24 cellular contexts compared by ENCODE assay signal in the genomic region with DNA sequence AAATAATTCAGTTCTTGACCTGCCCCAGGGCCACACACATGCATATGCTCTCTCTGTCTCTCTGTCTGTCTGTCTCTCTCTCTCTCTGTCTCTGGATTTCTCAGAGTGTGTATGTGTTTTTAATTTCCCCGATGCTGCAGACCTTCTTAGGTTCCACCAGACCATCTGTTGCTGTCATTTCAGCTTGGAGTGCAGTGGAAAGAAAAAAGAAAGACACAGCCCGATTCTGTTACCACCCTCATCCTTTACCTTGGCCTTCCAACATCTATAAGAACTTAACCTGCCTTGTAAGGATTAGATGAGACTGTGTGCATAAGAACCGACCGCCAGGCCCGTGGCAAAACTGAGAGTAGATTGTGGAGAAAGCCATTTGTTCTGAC. TPM values are rescaled to one million over a fixed set of nuclear protein-coding genes. Genes with fewer than 3 reads are reported as not detected.
DNase-seq lines count a peak whose midpoint lies in the region; ATAC-seq and TF ChIP-seq lines count a peak whose summit lies in the region.
"Had no signal": no experiment of that assay in that cellular context is flagged by ENCODE, and none has a peak within 500 bp of the region (broad histone marks: within the 10 kb centered on the region; RNA-seq: fewer than 3 reads in every experiment).

No MANE protein-coding gene starts in this region.

- H4K91ac ChIP-seq in mesenchymal stem cell (ENCODE audit: low read length): no peak overlapping the region

- no peaks in the 10 kb centered on the region for H3K79me1 ChIP-seq in mesenchymal stem cell (replicated peaks; ENCODE audit: low read length, poor library complexity, severe bottlenecking)

- WGBS in SK-N-SH (ENCODE audit: low lambda C conversion rate): 81% methylated on average over 5 of the region's 5 CpGs
- 100% methylated on average over 2 of the region's 5 CpGs for WGBS in mesenchymal stem cell

- H2AFZ ChIP-seq in SK-N-SH (ENCODE audit: low read depth): no peak overlapping the region
- H2AFZ ChIP-seq in mesenchymal stem cell (ENCODE audit: low read depth, low read length): no peak overlapping the region

- TF ChIP-seq CTCF in SK-N-SH (IDR thresholded peaks at IDR 0.05) (no peak), RWPE1 (conservative IDR thresholded peaks at IDR 0.05; ENCODE audit: low read depth) (no peak)

- H3K9me2 ChIP-seq in SK-N-SH: no peaks in the 10 kb centered on the region

- H2AK5ac ChIP-seq in mesenchymal stem cell (ENCODE audit: low read length, severe bottlenecking): no peak overlapping the region

- peak overlapping the region in 1 of 2 experiments; percentile 24 for H3K18ac ChIP-seq in mesenchymal stem cell (ENCODE audit: low read depth in 1 of 2, low read length in 2 of 2)

- H4K8ac ChIP-seq in mesenchymal stem cell (ENCODE audit: low read length): no peak overlapping the region

- no peak overlapping the region for H3K4me3 ChIP-seq in SK-N-SH (ENCODE audit: low read depth in 2 of 2, low read length in 1 of 2)
- no peak overlapping the region for H3K4me3 ChIP-seq in mesenchymal stem cell (ENCODE audit: insufficient read depth in 1 of 2, low read depth in 1 of 2, low read length in 2 of 2)
- no peak overlapping the region for H3K4me3 ChIP-seq in stomach smooth muscle (ENCODE audit: low read length in 2 of 2)
- H3K4me3 ChIP-seq: colonic mucosa, gastroesophageal sphincter, sigmoid colon, stomach had no signal

- H3K36me3 ChIP-seq in SK-N-SH (replicated peaks in 1 of 2; ENCODE audit: control insufficient read depth in 1 of 2, insufficient read depth in 2 of 2, low read length in 1 of 2) (no peaks in the 10 kb centered on the region), mesenchymal stem cell (ENCODE audit: control insufficient read depth in 1 of 2, insufficient read depth in 2 of 2, low read depth in 1 of 2, low read length in 2 of 2) (no peaks in the 10 kb centered on the region), stomach smooth muscle (ENCODE audit: control insufficient read depth in 2 of 2, insufficient read depth in 2 of 2, low read length in 2 of 2) (no peaks in the 10 kb centered on the region)
- H3K36me3 ChIP-seq: colonic mucosa, gastroesophageal sphincter, sigmoid colon, stomach had no signal

- TF ChIP-seq EP300 in SK-N-SH (IDR thresholded peaks at IDR 0.05; ENCODE audit: borderline replicate concordance in 1 of 2, low read depth in 1 of 2, low read length in 1 of 2): no peak

- H3K27ac ChIP-seq in SK-N-SH (ENCODE audit: low read depth in 2 of 2, low read length in 1 of 2) (peak overlapping the region; percentile 43 to 56), RWPE1 (peak overlapping the region; percentile 52), mesenchymal stem cell (ENCODE audit: low read length, poor library complexity, severe bottlenecking) (no peak overlapping the region), stomach smooth muscle (ENCODE audit: low read length) (peak overlapping the region; percentile 41)
- H3K27ac ChIP-seq: 22Rv1, colonic mucosa, sigmoid colon had no signal

- no peak for TF ChIP-seq RAD21 in SK-N-SH (IDR thresholded peaks at IDR 0.05; ENCODE audit: low read length)

- CTCF ChIA-PET in SK-N-SH (lab: Yijun Ruan, JAX): interaction anchor here (0.6 kb wide), 1 partner anchor 10 kb away, joined by 3 read pairs; no protein-coding TSS in a partner anchor
- CTCF ChIA-PET in RWPE1 (lab: Yijun Ruan, JAX): interaction anchor here (0.6 kb wide), 1 partner anchor 196 kb away, joined by 3 read pairs; no protein-coding TSS in a partner anchor

- H3K79me2 ChIP-seq in SK-N-SH (ENCODE audit: insufficient read depth): no peaks in the 10 kb centered on the region

- H4K20me1 ChIP-seq in SK-N-SH (ENCODE audit: insufficient read depth): no peaks in the 10 kb centered on the region

- peak overlapping the region in 1 of 2 experiments; percentile 72 for H2BK12ac ChIP-seq in mesenchymal stem cell (ENCODE audit: low read length in 2 of 2)

- H2BK120ac ChIP-seq in mesenchymal stem cell (ENCODE audit: low read depth, low read length): no peak overlapping the region

- H3K9me3 ChIP-seq in SK-N-SH: no peaks in the 10 kb centered on the region
- no peaks in the 10 kb centered on the region for H3K9me3 ChIP-seq in mesenchymal stem cell (ENCODE audit: control insufficient read depth, low read length)
- H3K9me3 ChIP-seq in stomach smooth muscle (ENCODE audit: control insufficient read depth in 2 of 2, low read length in 2 of 2): no peaks in the 10 kb centered on the region
- H3K9me3 ChIP-seq: colonic mucosa, gastroesophageal sphincter, sigmoid colon, stomach had no signal

- H3F3A ChIP-seq in SK-N-SH (replicated peaks; ENCODE audit: insufficient read depth): peaks cover 12% of the 10 kb centered on the region

- H3K4me2 ChIP-seq in SK-N-SH: peak overlapping the region; percentile 6; the same call in 1 of the 2 replicates
- H3K4me2 ChIP-seq in mesenchymal stem cell (ENCODE audit: low read length, poor library complexity, severe bottlenecking): no peak overlapping the region

- H3K23ac ChIP-seq in mesenchymal stem cell (ENCODE audit: low read length in 2 of 2): no peak overlapping the region

- no peak for DNase-seq in SK-N-SH
- no peak for DNase-seq in RWPE1 (ENCODE audit: low spot score)
- DNase-seq in mesenchymal stem cell: peak; percentile 12
- no peak for DNase-seq in inferior parietal cortex (ENCODE audit: extremely low spot score)
- no peak for DNase-seq in kidney tubule cell (ENCODE audit: low spot score)
- DNase-seq: activated CD4-positive, alpha-beta T cell treated with anti-CD3 and anti-CD28 coated beads for 1 hour; activated naive CD4-positive, alpha-beta T cell treated with Interleukin-2 at 50 U/mL for 16 hours; activated T-cell treated with anti-CD3 and anti-CD28 coated beads, Interleukin-2, amount 50 U/mL, for 48 hours; CD4-positive, alpha-beta memory T cell; colonic mucosa; effector memory CD4-positive, alpha-beta T cell; Karpas-422; NCI-H187; NCI-H748 treated with DMSO at 0.1 percent for 48 hours; SHP77 treated with DMSO at 0.1 percent for 48 hours; sigmoid colon; stimulated activated CD8-positive, alpha-beta memory T cell treated with anti-CD3 and anti-CD28 coated beads, Interleukin-4, amount 100 ng/mL, for 48 hours; stomach; T-helper 1 cell had no signal

- no peak overlapping the region for H3K4ac ChIP-seq in mesenchymal stem cell (ENCODE audit: low read depth in 1 of 2, low read length in 2 of 2)

- H3K27me3 ChIP-seq in SK-N-SH (ENCODE audit: insufficient read depth) (no peaks in the 10 kb centered on the region), mesenchymal stem cell (ENCODE audit: control insufficient read depth in 1 of 2, insufficient read depth in 1 of 2, low read length in 2 of 2) (peaks cover 0 to 25% of the 10 kb centered on the region in 2 experiments), stomach smooth muscle (ENCODE audit: control insufficient read depth in 1 of 2, insufficient read depth in 2 of 2, low read length in 2 of 2) (no peaks in the 10 kb centered on the region)
- H3K27me3 ChIP-seq: colonic mucosa, gastroesophageal sphincter, sigmoid colon had no signal

- ATAC-seq in SK-N-SH treated with all-trans-retinoic acid at 6 μM for 48 hours (no peak), GM21390 (IDR thresholded peaks at IDR 0.05; ENCODE audit: unreplicated experiment) (no peak)

- POLR2A ChIA-PET in SK-N-SH (lab: Yijun Ruan, JAX) (no interaction called here), RWPE1 (lab: Yijun Ruan, JAX; ENCODE audit: low non-redundant PET) (no interaction called here)

- H2BK15ac ChIP-seq in mesenchymal stem cell (ENCODE audit: low read depth, poor library complexity, severe bottlenecking): no peak overlapping the region

- H3K14ac ChIP-seq in mesenchymal stem cell (ENCODE audit: low read length in 2 of 2): no peak overlapping the region

- H3K4me1 ChIP-seq in SK-N-SH (ENCODE audit: control insufficient read depth in 1 of 2, insufficient read depth in 2 of 2, low read depth in 1 of 2, low read length in 1 of 2) (peaks cover 11 to 12% of the 10 kb centered on the region in 2 experiments; a peak in 2 of 4 replicates), mesenchymal stem cell (ENCODE audit: control insufficient read depth, insufficient read depth, low read depth, low read length) (peaks cover 8% of the 10 kb centered on the region), stomach smooth muscle (ENCODE audit: control insufficient read depth, insufficient read depth, low read length) (peaks cover 7% of the 10 kb centered on the region)

- no peak overlapping the region for H2BK5ac ChIP-seq in mesenchymal stem cell (ENCODE audit: low read depth, low read length, poor library complexity, severe bottlenecking)

- H3K9ac ChIP-seq in SK-N-SH (no peak overlapping the region), mesenchymal stem cell (ENCODE audit: low read length) (no peak overlapping the region), stomach smooth muscle (ENCODE audit: low read length in 2 of 2) (no peak overlapping the region)

TF ChIP-seq in SK-N-SH, 30 proteins besides CTCF, POLR2A, EP300 and RAD21 (continues in another document):
- no peak for TF ChIP-seq GATA2 (CRISPR knock-in tag; IDR thresholded peaks at IDR 0.05)
- TF ChIP-seq, protein P1, sequence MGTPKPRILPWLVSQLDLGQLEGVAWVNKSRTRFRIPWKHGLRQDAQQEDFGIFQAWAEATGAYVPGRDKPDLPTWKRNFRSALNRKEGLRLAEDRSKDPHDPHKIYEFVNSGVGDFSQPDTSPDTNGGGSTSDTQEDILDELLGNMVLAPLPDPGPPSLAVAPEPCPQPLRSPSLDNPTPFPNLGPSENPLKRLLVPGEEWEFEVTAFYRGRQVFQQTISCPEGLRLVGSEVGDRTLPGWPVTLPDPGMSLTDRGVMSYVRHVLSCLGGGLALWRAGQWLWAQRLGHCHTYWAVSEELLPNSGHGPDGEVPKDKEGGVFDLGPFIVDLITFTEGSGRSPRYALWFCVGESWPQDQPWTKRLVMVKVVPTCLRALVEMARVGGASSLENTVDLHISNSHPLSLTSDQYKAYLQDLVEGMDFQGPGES (IDR thresholded peaks at IDR 0.05; ENCODE audit: low read depth, low read length): no peak

TF ChIP-seq in SK-N-SH treated with all-trans-retinoic acid at 6 μM for 48 hours, 23 proteins besides CTCF, POLR2A, EP300 and RAD21 (continues in another document):
- TF ChIP-seq, protein P2, sequence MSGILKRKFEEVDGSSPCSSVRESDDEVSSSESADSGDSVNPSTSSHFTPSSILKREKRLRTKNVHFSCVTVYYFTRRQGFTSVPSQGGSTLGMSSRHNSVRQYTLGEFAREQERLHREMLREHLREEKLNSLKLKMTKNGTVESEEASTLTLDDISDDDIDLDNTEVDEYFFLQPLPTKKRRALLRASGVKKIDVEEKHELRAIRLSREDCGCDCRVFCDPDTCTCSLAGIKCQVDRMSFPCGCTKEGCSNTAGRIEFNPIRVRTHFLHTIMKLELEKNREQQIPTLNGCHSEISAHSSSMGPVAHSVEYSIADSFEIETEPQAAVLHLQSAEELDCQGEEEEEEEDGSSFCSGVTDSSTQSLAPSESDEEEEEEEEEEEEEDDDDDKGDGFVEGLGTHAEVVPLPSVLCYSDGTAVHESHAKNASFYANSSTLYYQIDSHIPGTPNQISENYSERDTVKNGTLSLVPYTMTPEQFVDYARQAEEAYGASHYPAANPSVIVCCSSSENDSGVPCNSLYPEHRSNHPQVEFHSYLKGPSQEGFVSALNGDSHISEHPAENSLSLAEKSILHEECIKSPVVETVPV (CRISPR knock-in tag; IDR thresholded peaks at IDR 0.05): no peak
- no peak for TF ChIP-seq CSDC2 (CRISPR knock-in tag; IDR thresholded peaks at IDR 0.05)

RNA-seq across cellular contexts. Expression of a gene that starts 9.7 kb away (rescaled TPM):
- not detected in 2 replicates for polyA plus RNA-seq in SK-N-SH (2012; rRNA removed)
- polyA plus RNA-seq in SK-N-SH (2012; cell fraction: cytosol; rRNA removed): not detected in 2 replicates
- 0.07 and 0.26 TPM in 2 replicates for polyA plus RNA-seq in SK-N-SH (2012; cell fraction: nucleus; rRNA removed)
- polyA plus RNA-seq in mesenchymal stem cell (2013, experiment 1 of 2): not detected
- polyA plus RNA-seq in mesenchymal stem cell (2013, experiment 2 of 2): not detected
- polyA plus RNA-seq: CD4-positive, alpha-beta memory T cell; sigmoid colon had no signal
